In genomic region chr17:79721993-79722671, GRCh38 we compare ENCODE assay signal across 1 cellular context.
A peak's percentile ranks its signal among the peaks of the same experiment; 100 is the strongest.
TF ChIP-seq lines count a peak whose summit lies in the region.

No MANE protein-coding gene starts in this region.

TF ChIP-seq in HepG2, 621 proteins besides CTCF, POLR2A, EP300 and RAD21 (continued from another document and continues in another):
- TF ChIP-seq, protein P1, sequence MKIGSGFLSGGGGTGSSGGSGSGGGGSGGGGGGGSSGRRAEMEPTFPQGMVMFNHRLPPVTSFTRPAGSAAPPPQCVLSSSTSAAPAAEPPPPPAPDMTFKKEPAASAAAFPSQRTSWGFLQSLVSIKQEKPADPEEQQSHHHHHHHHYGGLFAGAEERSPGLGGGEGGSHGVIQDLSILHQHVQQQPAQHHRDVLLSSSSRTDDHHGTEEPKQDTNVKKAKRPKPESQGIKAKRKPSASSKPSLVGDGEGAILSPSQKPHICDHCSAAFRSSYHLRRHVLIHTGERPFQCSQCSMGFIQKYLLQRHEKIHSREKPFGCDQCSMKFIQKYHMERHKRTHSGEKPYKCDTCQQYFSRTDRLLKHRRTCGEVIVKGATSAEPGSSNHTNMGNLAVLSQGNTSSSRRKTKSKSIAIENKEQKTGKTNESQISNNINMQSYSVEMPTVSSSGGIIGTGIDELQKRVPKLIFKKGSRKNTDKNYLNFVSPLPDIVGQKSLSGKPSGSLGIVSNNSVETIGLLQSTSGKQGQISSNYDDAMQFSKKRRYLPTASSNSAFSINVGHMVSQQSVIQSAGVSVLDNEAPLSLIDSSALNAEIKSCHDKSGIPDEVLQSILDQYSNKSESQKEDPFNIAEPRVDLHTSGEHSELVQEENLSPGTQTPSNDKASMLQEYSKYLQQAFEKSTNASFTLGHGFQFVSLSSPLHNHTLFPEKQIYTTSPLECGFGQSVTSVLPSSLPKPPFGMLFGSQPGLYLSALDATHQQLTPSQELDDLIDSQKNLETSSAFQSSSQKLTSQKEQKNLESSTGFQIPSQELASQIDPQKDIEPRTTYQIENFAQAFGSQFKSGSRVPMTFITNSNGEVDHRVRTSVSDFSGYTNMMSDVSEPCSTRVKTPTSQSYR (CRISPR knock-in tag; IDR thresholded peaks at IDR 0.05; ENCODE audit: borderline replicate concordance) = no peak
- peak; percentile 32; the same call in 1 of the 2 replicates for TF ChIP-seq HNF4A (CRISPR knock-in tag; IDR thresholded peaks at IDR 0.05)
- TF ChIP-seq ATF6 (CRISPR knock-in tag; conservative IDR thresholded peaks at IDR 0.05) = no peak
- TF ChIP-seq FOXA1 (IDR thresholded peaks at IDR 0.05) = no peak
- TF ChIP-seq FOXA1 (CRISPR knock-in tag; IDR thresholded peaks at IDR 0.05) = no peak
- no peak for TF ChIP-seq ZNF318 (CRISPR knock-in tag; IDR thresholded peaks at IDR 0.05)
- TF ChIP-seq, protein P2, sequence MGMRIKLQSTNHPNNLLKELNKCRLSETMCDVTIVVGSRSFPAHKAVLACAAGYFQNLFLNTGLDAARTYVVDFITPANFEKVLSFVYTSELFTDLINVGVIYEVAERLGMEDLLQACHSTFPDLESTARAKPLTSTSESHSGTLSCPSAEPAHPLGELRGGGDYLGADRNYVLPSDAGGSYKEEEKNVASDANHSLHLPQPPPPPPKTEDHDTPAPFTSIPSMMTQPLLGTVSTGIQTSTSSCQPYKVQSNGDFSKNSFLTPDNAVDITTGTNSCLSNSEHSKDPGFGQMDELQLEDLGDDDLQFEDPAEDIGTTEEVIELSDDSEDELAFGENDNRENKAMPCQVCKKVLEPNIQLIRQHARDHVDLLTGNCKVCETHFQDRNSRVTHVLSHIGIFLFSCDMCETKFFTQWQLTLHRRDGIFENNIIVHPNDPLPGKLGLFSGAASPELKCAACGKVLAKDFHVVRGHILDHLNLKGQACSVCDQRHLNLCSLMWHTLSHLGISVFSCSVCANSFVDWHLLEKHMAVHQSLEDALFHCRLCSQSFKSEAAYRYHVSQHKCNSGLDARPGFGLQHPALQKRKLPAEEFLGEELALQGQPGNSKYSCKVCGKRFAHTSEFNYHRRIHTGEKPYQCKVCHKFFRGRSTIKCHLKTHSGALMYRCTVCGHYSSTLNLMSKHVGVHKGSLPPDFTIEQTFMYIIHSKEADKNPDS (CRISPR knock-in tag; IDR thresholded peaks at IDR 0.05) = no peak
- TF ChIP-seq ZFP36 (IDR thresholded peaks at IDR 0.05; ENCODE audit: borderline replicate concordance, low read depth, low read length, partially characterized antibody) = no peak
- TF ChIP-seq ZSCAN30 (CRISPR knock-in tag; IDR thresholded peaks at IDR 0.05) = no peak
- TF ChIP-seq IRF2 (CRISPR knock-in tag; IDR thresholded peaks at IDR 0.05) = peak; percentile 58; the same call in 1 of the 2 replicates
- TF ChIP-seq ZNF207 (IDR thresholded peaks at IDR 0.05; ENCODE audit: borderline replicate concordance) = no peak
- TF ChIP-seq SOX5 (CRISPR knock-in tag; IDR thresholded peaks at IDR 0.05; ENCODE audit: borderline replicate concordance) = peak; percentile 78; the same call in 1 of the 2 replicates
- TF ChIP-seq BATF2 (CRISPR knock-in tag; IDR thresholded peaks at IDR 0.05) = no peak
- TF ChIP-seq TAF15 (IDR thresholded peaks at IDR 0.05; ENCODE audit: low read depth, low read length, poor library complexity, severe bottlenecking) = no peak
- TF ChIP-seq, protein P3, sequence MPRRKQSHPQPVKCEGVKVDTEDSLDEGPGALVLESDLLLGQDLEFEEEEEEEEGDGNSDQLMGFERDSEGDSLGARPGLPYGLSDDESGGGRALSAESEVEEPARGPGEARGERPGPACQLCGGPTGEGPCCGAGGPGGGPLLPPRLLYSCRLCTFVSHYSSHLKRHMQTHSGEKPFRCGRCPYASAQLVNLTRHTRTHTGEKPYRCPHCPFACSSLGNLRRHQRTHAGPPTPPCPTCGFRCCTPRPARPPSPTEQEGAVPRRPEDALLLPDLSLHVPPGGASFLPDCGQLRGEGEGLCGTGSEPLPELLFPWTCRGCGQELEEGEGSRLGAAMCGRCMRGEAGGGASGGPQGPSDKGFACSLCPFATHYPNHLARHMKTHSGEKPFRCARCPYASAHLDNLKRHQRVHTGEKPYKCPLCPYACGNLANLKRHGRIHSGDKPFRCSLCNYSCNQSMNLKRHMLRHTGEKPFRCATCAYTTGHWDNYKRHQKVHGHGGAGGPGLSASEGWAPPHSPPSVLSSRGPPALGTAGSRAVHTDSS (CRISPR knock-in tag; conservative IDR thresholded peaks at IDR 0.05) = no peak
- no peak for TF ChIP-seq SIX1 (CRISPR knock-in tag; IDR thresholded peaks at IDR 0.05; ENCODE audit: borderline replicate concordance)
- no peak for TF ChIP-seq USF2 (IDR thresholded peaks at IDR 0.05; ENCODE audit: low read depth, low read length)
- no peak for TF ChIP-seq USF2 (CRISPR knock-in tag; IDR thresholded peaks at IDR 0.05; ENCODE audit: borderline replicate concordance)
- TF ChIP-seq PLRG1 (conservative IDR thresholded peaks at IDR 0.05) = no peak
- TF ChIP-seq SOX6 (IDR thresholded peaks at IDR 0.05) = no peak
- TF ChIP-seq SOX6 (CRISPR knock-in tag; IDR thresholded peaks at IDR 0.05) = peak; percentile 81
- TF ChIP-seq MLLT10 (CRISPR knock-in tag; IDR thresholded peaks at IDR 0.05) = no peak
- no peak for TF ChIP-seq KLF13 (CRISPR knock-in tag; IDR thresholded peaks at IDR 0.05)
- no peak for TF ChIP-seq ZBTB14 (CRISPR knock-in tag; IDR thresholded peaks at IDR 0.05)
- 0 out of 2 replicates have a peak, but pooled peaks have one; percentile 52 for TF ChIP-seq AHR (CRISPR knock-in tag; IDR thresholded peaks at IDR 0.05)
- TF ChIP-seq NFAT5 (CRISPR knock-in tag; IDR thresholded peaks at IDR 0.05) = 0 out of 2 replicates have a peak, but pooled peaks have one; percentile 36
